Comparison of ENCODE assay signal across 17 cellular contexts in genomic region chr14:69922198-69922597, GRCh38. TPM values are rescaled to one million over a fixed set of nuclear protein-coding genes. Genes with fewer than 3 reads are reported as not detected.
DNase-seq lines count a peak whose midpoint lies in the region; ATAC-seq and TF ChIP-seq lines count a peak whose summit lies in the region.
"Had no signal": no experiment of that assay in that cellular context is flagged by ENCODE, and none has a peak within 500 bp of the region (broad histone marks: within the 10 kb centered on the region; RNA-seq: fewer than 3 reads in every experiment).

No MANE protein-coding gene starts in this region.

- H4K20me1 ChIP-seq in GM23248 (ENCODE audit: insufficient read depth) = no peaks in the 10 kb centered on the region

- no peaks in the 10 kb centered on the region for H3K4me1 ChIP-seq in GM23248 (ENCODE audit: insufficient read depth)
- peaks cover 26% of the 10 kb centered on the region for H3K4me1 ChIP-seq in testis
- H3K4me1 ChIP-seq in left lung = no peaks in the 10 kb centered on the region
- H3K4me1 ChIP-seq in vagina = no peaks in the 10 kb centered on the region
- H3K4me1 ChIP-seq: BE2C had no signal

- H3K4me2 ChIP-seq in GM23248 (ENCODE audit: unreplicated experiment) = no peak overlapping the region

- no peak overlapping the region for H2AFZ ChIP-seq in GM23248

- in situ Hi-C loops in GM23248 (cut with MboI) = no loop called here

- intact Hi-C loops in testis (cut with DNase I; ENCODE audit: low total_unique reads) (no loop called here), left lung (cut with DNase I) (no loop called here), vagina (cut with DNase I) (no loop called here)

- TF ChIP-seq POLR2A in testis (IDR thresholded peaks at IDR 0.05) = no peak
- TF ChIP-seq POLR2A in vagina (IDR thresholded peaks at IDR 0.05) = no peak

- H3K79me2 ChIP-seq in GM23248 (ENCODE audit: insufficient read depth) = no peaks in the 10 kb centered on the region

- no peaks in the 10 kb centered on the region for H3F3A ChIP-seq in GM23248 (ENCODE audit: insufficient read depth)

- WGBS in GM23248 (ENCODE audit: low coverage in 1 of 2, low lambda C conversion rate in 2 of 2, missing lambda C conversion rate in 2 of 2), 2 experiments = 15 to 20% methylated on average over 6 of the region's 6 CpGs
- 45 to 64% methylated on average over 6 of the region's 6 CpGs for WGBS in testis, 2 donors

- H3K36me3 ChIP-seq in GM23248 (ENCODE audit: low read depth) = no peaks in the 10 kb centered on the region
- H3K36me3 ChIP-seq in testis (ENCODE audit: low read depth, missing control alignments) = no peaks in the 10 kb centered on the region
- no peaks in the 10 kb centered on the region for H3K36me3 ChIP-seq in left lung
- no peaks in the 10 kb centered on the region for H3K36me3 ChIP-seq in vagina
- H3K36me3 ChIP-seq: BE2C had no signal

- no peak for TF ChIP-seq CTCF in testis (IDR thresholded peaks at IDR 0.05)
- no peak for TF ChIP-seq CTCF in left lung (IDR thresholded peaks at IDR 0.05)
- no peak for TF ChIP-seq CTCF in vagina (IDR thresholded peaks at IDR 0.05)

- ATAC-seq in left lung = no peak
- ATAC-seq in GM21723 (IDR thresholded peaks at IDR 0.05; ENCODE audit: unreplicated experiment) = no peak
- ATAC-seq: CD8-positive, alpha-beta T cell had no signal

- DNase-seq in GM23248 (peak; percentile 4), medulla oblongata (ENCODE audit: extremely low spot score) (peak; percentile 15), testis (peak; percentile 91), left lung (no peak), NCI-H1417 treated with DMSO at 0.1 percent for 48 hours (lab: John Stamatoyannopoulos, UW) (no peak), vagina (ENCODE audit: extremely low spot score in 2 of 2) (no peak)
- DNase-seq: BE2C; CD8-positive, alpha-beta T cell; COR-L47; DMS153; DND-41; GF-D8; H7; IMR-90 had no signal

- H3K9ac ChIP-seq in GM23248 = no peak overlapping the region

- H3K27me3 ChIP-seq in GM23248 (replicated peaks; ENCODE audit: insufficient read depth) (peaks cover 6% of the 10 kb centered on the region; the same call in 1 of the 2 replicates), testis (no peaks in the 10 kb centered on the region), left lung (peaks cover 0 to 24% of the 10 kb centered on the region in 2 donors), vagina (no peaks in the 10 kb centered on the region)

- no peak overlapping the region for H3K4me3 ChIP-seq in GM23248
- H3K4me3 ChIP-seq in testis = no peak overlapping the region
- no peak overlapping the region for H3K4me3 ChIP-seq in left lung
- no peak overlapping the region for H3K4me3 ChIP-seq in vagina

- H3K9me2 ChIP-seq in GM23248 (ENCODE audit: insufficient read depth) = no peaks in the 10 kb centered on the region

- H3K9me3 ChIP-seq in GM23248 (ENCODE audit: low read depth) (no peaks in the 10 kb centered on the region), testis (no peaks in the 10 kb centered on the region), left lung (no peaks in the 10 kb centered on the region), vagina (no peaks in the 10 kb centered on the region)
- H3K9me3 ChIP-seq: BE2C had no signal

- H3K27ac ChIP-seq in GM23248 (no peak overlapping the region), testis (peak overlapping the region; percentile 68 to 72), left lung (no peak overlapping the region), vagina (no peak overlapping the region)

RNA-seq across cellular contexts. Expression of gene SMOC1, which starts 43.0 kb away (rescaled TPM):
- 3.5 and 4.6 TPM in 2 replicates for total RNA-seq in GM23248 (2014; rRNA removed; shearing (Covaris generic))
- polyA plus RNA-seq in GM23248 (2016; fragmentation: Nextera tagmentation; extraction: Ambion mirVana) (0.70 and 1.3 TPM in 2 replicates), testis (ENCODE audit: insufficient read depth, low read depth, low replicate concordance) (88.2 TPM)
- total RNA-seq in testis (100 to 1,000 TPM; 143 to 248 TPM), left lung (1 to 10 TPM in 1 of 2 donors, under 1 TPM in 1; 0.20 to 1.1 TPM), vagina (9.8 TPM)
- total RNA-seq: CD8-positive, alpha-beta T cell; HT-29 had no signal
- polyA plus RNA-seq: CD14-positive monocyte had no signal

Comparison
In these comparisons a context has a peak if more than half of its experiments do, and no peak if none do; other contexts are left out.
1. DNase-seq: peak in GM23248 (single experiment), medulla oblongata (single experiment) and testis (single experiment); none in left lung (0 of 2), NCI-H1417 treated with DMSO at 0.1 percent for 48 hours (single experiment) and vagina (0 of 2).
2. H3K27ac ChIP-seq: peak in testis (2 of 2); none in GM23248 (single experiment), left lung (0 of 2) and vagina (single experiment).
3. RNA of gene SMOC1, which starts 43.0 kb away (total RNA-seq): 143 to 248 TPM in testis; 9.8 TPM in vagina (single experiment), 3.5 to 4.6 TPM in GM23248 and 0.20 to 1.1 TPM in left lung; every median in the first group is over 10 times any median in the second.